In the genomic region with DNA sequence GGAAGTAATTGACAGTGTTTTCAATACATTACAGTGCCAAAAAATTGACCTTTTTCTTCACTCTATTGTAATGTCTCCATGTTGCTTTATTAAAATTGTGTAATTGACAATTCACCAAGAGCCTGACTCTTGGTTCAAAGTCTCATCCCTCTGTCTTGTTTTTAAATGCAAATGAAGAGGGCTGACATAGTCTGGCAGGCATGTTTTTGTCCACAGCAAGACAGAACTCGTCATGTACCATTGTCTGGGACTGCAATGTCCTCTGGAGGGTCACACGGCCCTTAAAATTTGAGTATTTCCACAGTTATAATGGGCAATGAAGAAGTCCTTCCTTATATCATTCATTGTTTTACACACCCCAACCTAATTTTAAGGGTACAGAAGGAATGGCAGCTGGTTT, we compare ENCODE assay signal across 31 cellular contexts.
"Had no signal": no experiment of that assay in that cellular context is flagged by ENCODE, and none has a peak within 500 bp of the region (broad histone marks: within the 10 kb centered on the region; RNA-seq: fewer than 3 reads in every experiment).

No MANE protein-coding gene starts in this region.

- H3K9me3 ChIP-seq: ovary, psoas muscle, right lobe of liver, sigmoid colon, spleen, suprapubic skin, testis, tibial nerve, upper lobe of left lung, vagina had no signal

- H3K9me3 Mint-ChIP-seq: natural killer cell; nephron; neural progenitor cell; stimulated activated memory B cell treated with anti-CD40 and anti-IgM and Interleukin-4, amounts not matched to agents 10 μg/mL and 1 μg/mL and 100 μg/mL, for 72 hours had no signal

- H3K4me3 Mint-ChIP-seq: natural killer cell; nephron; neural progenitor cell; stimulated activated memory B cell treated with anti-CD40 and anti-IgM and Interleukin-4, amounts not matched to agents 10 μg/mL and 1 μg/mL and 100 μg/mL, for 72 hours; stimulated activated naive CD8-positive, alpha-beta T cell treated with anti-CD3 and anti-CD28 coated beads, Interleukin-15, amount 100 ng/mL, for 72 hours had no signal

- ATAC-seq: natural killer cell; psoas muscle; right cardiac atrium; right lobe of liver; stimulated activated memory B cell treated with anti-CD40 and anti-IgM and Interleukin-4, amounts not matched to agents 10 μg/mL and 1 μg/mL and 100 μg/mL, for 72 hours; stimulated activated naive CD8-positive, alpha-beta T cell treated with anti-CD3 and anti-CD28 coated beads, Interleukin-15, amount 100 ng/mL, for 72 hours; stimulated activated naive CD8-positive, alpha-beta T cell treated with anti-CD3 and anti-CD28 coated beads, Interleukin-15, Interleukin-2, amounts not matched to agents 100 U/mL and 50 U/mL, for 24 hours had no signal

- DNase-seq: natural killer cell; occipital lobe; ovary; posterior cingulate gyrus; psoas muscle; right cardiac atrium; right lobe of liver; sigmoid colon; small intestine; spleen; stimulated activated CD4-positive, alpha-beta T cell treated with anti-CD3 and anti-CD28 coated beads, Interleukin-12 subunit alpha, Interleukin-12 subunit beta, amount 100 ng/mL, for 4 hours; stimulated activated CD4-positive, alpha-beta T cell treated with anti-CD3 and anti-CD28 coated beads, Interleukin-1b, Interleukin-23, amount 100 ng/mL, for 48 hours; stimulated activated CD4-positive, alpha-beta T cell treated with anti-CD3 and anti-CD28 coated beads, Interleukin-4, amount 100 ng/mL, for 1 hour; stimulated activated CD4-positive, alpha-beta T cell treated with anti-CD3 and anti-CD28 coated beads, Interleukin-4, amount 100 ng/mL, for 4 hours; stimulated activated CD8-positive, alpha-beta memory T cell treated with anti-CD3 and anti-CD28 coated beads, Interleukin-4, amount 100 ng/mL, for 48 hours; stimulated activated naive CD4-positive, alpha-beta T cell; stimulated activated naive CD8-positive, alpha-beta T cell treated with anti-CD3 and anti-CD28 coated beads, Interleukin-15, amount 100 ng/mL, for 72 hours; stimulated activated naive CD8-positive, alpha-beta T cell treated with anti-CD3 and anti-CD28 coated beads, Interleukin-15, Interleukin-2, amounts not matched to agents 100 U/mL and 50 U/mL, for 24 hours; substantia nigra; testis; trophoblast cell; upper lobe of left lung had no signal

- H3K27me3 ChIP-seq: neural progenitor cell, ovary, right lobe of liver, sigmoid colon, spleen, suprapubic skin, testis, tibial nerve, upper lobe of left lung, vagina had no signal

- H3K4me1 ChIP-seq: neural progenitor cell, parathyroid adenoma, psoas muscle, sigmoid colon, suprapubic skin, testis, tibial nerve, upper lobe of left lung, vagina had no signal

- H3K36me3 Mint-ChIP-seq: natural killer cell; neural progenitor cell; stimulated activated memory B cell treated with anti-CD40 and anti-IgM and Interleukin-4, amounts not matched to agents 10 μg/mL and 1 μg/mL and 100 μg/mL, for 72 hours had no signal

- H3K27ac ChIP-seq: neural progenitor cell, ovary, parathyroid adenoma, psoas muscle, right lobe of liver, sigmoid colon, spleen, suprapubic skin, testis, tibial nerve, upper lobe of left lung, vagina had no signal

- H3K36me3 ChIP-seq: neural progenitor cell, ovary, right lobe of liver, sigmoid colon, spleen, suprapubic skin, tibial nerve, upper lobe of left lung, vagina had no signal

- H3K27me3 Mint-ChIP-seq: progenitor cell of endocrine pancreas; stimulated activated memory B cell treated with anti-CD40 and anti-IgM and Interleukin-4, amounts not matched to agents 10 μg/mL and 1 μg/mL and 100 μg/mL, for 72 hours; stimulated activated naive CD8-positive, alpha-beta T cell treated with anti-CD3 and anti-CD28 coated beads, Interleukin-15, amount 100 ng/mL, for 72 hours had no signal

- H3K27ac Mint-ChIP-seq: natural killer cell; nephron; neural progenitor cell; progenitor cell of endocrine pancreas; stimulated activated memory B cell treated with anti-CD40 and anti-IgM and Interleukin-4, amounts not matched to agents 10 μg/mL and 1 μg/mL and 100 μg/mL, for 72 hours; stimulated activated naive CD8-positive, alpha-beta T cell treated with anti-CD3 and anti-CD28 coated beads, Interleukin-15, amount 100 ng/mL, for 72 hours had no signal

- H3K4me3 ChIP-seq: neural progenitor cell, ovary, psoas muscle, right lobe of liver, sigmoid colon, spleen, suprapubic skin, testis, tibial nerve, upper lobe of left lung, vagina had no signal

- FAIRE-seq: small intestine, urothelium cell line had no signal

- H3K4me1 Mint-ChIP-seq: natural killer cell; nephron; neural progenitor cell; stimulated activated naive CD8-positive, alpha-beta T cell treated with anti-CD3 and anti-CD28 coated beads, Interleukin-15, amount 100 ng/mL, for 72 hours had no signal
